Comparison of ENCODE assay signal across 12 cellular contexts in the genomic region with DNA sequence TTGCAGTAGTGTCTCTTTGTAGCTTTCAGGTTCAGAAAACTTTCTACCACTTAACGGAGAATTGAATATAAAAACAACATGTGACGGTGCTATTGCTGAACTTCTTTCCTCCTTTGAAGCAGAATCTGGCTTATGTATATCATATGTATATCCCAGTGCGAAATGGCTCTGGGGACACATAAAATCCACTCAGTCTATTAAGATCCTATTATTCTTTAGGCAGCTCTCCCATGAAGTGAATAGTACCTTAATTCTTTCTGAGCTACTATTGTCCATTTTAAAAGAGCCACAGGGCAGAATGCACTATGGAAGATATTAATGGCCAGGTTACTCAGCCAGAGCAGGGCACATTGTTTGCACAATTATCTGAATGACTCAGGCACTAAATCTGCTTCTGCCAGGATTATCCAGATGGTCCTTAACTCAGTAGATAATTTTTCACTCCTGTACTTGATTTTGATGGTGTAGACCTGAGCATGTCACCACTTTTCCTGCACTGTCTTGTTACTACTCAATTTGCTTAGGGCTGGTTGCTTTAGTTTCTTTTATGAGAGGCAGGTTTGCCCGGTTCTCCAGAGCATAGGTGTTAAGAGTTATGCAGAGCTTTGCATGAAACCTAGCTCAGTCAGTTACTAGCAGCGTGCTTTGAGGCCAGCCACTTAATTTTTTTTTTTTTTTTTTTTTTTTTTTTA. TPM values are rescaled to one million over a fixed set of nuclear protein-coding genes. Genes with fewer than 3 reads are reported as not detected.
DNase-seq lines count a peak whose midpoint lies in the region; ATAC-seq and TF ChIP-seq lines count a peak whose summit lies in the region.
"Had no signal": no experiment of that assay in that cellular context is flagged by ENCODE, and none has a peak within 500 bp of the region (broad histone marks: within the 10 kb centered on the region; RNA-seq: fewer than 3 reads in every experiment).

No MANE protein-coding gene starts in this region.

- peak overlapping the region in 1 of 2 experiments; percentile 91; a peak in 2 of 4 replicates for H3K27ac ChIP-seq in SK-N-SH (ENCODE audit: low read depth in 2 of 2, low read length in 1 of 2)

- POLR2A ChIA-PET in SK-N-SH (lab: Yijun Ruan, JAX): interaction anchor here (1.5 kb wide), 1 partner anchor 36 kb away, joined by 5 read pairs; no protein-coding TSS in a partner anchor

- no peaks in the 10 kb centered on the region for H3K36me3 Mint-ChIP-seq in mesothelial cell of epicardium

- no peak overlapping the region; a peak in 1 of 4 replicates for H3K4me3 ChIP-seq in SK-N-SH (ENCODE audit: low read depth in 2 of 2, low read length in 1 of 2)
- H3K4me3 ChIP-seq: MG63 had no signal

- H3K4me1 Mint-ChIP-seq in mesothelial cell of epicardium: peaks cover 14% of the 10 kb centered on the region

- H3K9me2 ChIP-seq in SK-N-SH: no peaks in the 10 kb centered on the region

- DNase-seq in H4 (ENCODE audit: low spot score) (peak; percentile 13), NCI-H2171 treated with DMSO at 0.1 percent for 48 hours (lab: John Stamatoyannopoulos, UW) (peak; percentile 98), SK-N-SH (peak; percentile 58), mesothelial cell of epicardium (ENCODE audit: low spot score in 2 of 2, unreplicated experiment in 2 of 2) (no peak), GDM1 (lab: John Stamatoyannopoulos, UW) (no peak), iPS-NIHi11 (ENCODE audit: low spot score) (no peak), GM19240 (ENCODE audit: insufficient read length, low spot score) (no peak)
- DNase-seq: aorta, MG63, T-helper 1 cell had no signal

- no peaks in the 10 kb centered on the region for H3K9me3 ChIP-seq in SK-N-SH
- H3K9me3 ChIP-seq: MG63 had no signal

- peaks cover 0 to 6% of the 10 kb centered on the region in 2 experiments; a peak in 2 of 4 replicates for H3K4me1 ChIP-seq in SK-N-SH (ENCODE audit: control insufficient read depth in 1 of 2, insufficient read depth in 2 of 2, low read depth in 1 of 2, low read length in 1 of 2)

- ATAC-seq in GM18907 (IDR thresholded peaks at IDR 0.05; ENCODE audit: unreplicated experiment): no peak

- WGBS in SK-N-SH (ENCODE audit: low lambda C conversion rate): 16% methylated on average over 5 of the region's 5 CpGs

- no peaks in the 10 kb centered on the region for H3K9me3 Mint-ChIP-seq in mesothelial cell of epicardium
- H3K9me3 Mint-ChIP-seq: activated T-helper 1 cell treated with anti-CD3 and anti-CD28 coated beads, Interleukin-12 subunit alpha, Interleukin-12 subunit beta, Interleukin-2, Interleukin-4 antibody, amounts not matched to agents 30 ng/mL and 10 ng/mL and 1 ng/mL, durations not matched to agents 14 hours and 24 hours and 36 hours had no signal

- H3F3A ChIP-seq in SK-N-SH (replicated peaks; ENCODE audit: insufficient read depth): no peaks in the 10 kb centered on the region

- TF ChIP-seq EP300 in SK-N-SH (IDR thresholded peaks at IDR 0.05; ENCODE audit: borderline replicate concordance in 1 of 2, low read depth in 1 of 2, low read length in 1 of 2): peak in 1 of 2 experiments; percentile 82; a peak in 2 of 4 replicates

- peak overlapping the region; percentile 21 for H3K27ac Mint-ChIP-seq in mesothelial cell of epicardium
- H3K27ac Mint-ChIP-seq: activated T-helper 1 cell treated with anti-CD3 and anti-CD28 coated beads, Interleukin-12 subunit alpha, Interleukin-12 subunit beta, Interleukin-2, Interleukin-4 antibody, amounts not matched to agents 30 ng/mL and 10 ng/mL and 1 ng/mL, durations not matched to agents 14 hours and 24 hours and 36 hours had no signal

- no peak overlapping the region for H3K4me3 Mint-ChIP-seq in mesothelial cell of epicardium
- H3K4me3 Mint-ChIP-seq: activated T-helper 1 cell treated with anti-CD3 and anti-CD28 coated beads, Interleukin-12 subunit alpha, Interleukin-12 subunit beta, Interleukin-2, Interleukin-4 antibody, amounts not matched to agents 30 ng/mL and 10 ng/mL and 1 ng/mL, durations not matched to agents 14 hours and 24 hours and 36 hours had no signal

- peak; percentile 7; the same call in 1 of the 2 replicates for TF ChIP-seq RAD21 in SK-N-SH (IDR thresholded peaks at IDR 0.05; ENCODE audit: low read length)

- H2AFZ ChIP-seq in SK-N-SH (ENCODE audit: low read depth): no peak overlapping the region

- H3K9ac ChIP-seq in SK-N-SH: no peak overlapping the region

- H3K27me3 Mint-ChIP-seq in mesothelial cell of epicardium (ENCODE audit: low read depth): peaks cover 38% of the 10 kb centered on the region

- CTCF ChIA-PET in SK-N-SH (lab: Yijun Ruan, JAX): no interaction called here

- no peaks in the 10 kb centered on the region for H4K20me1 ChIP-seq in SK-N-SH (ENCODE audit: insufficient read depth)

- H3K79me2 ChIP-seq in SK-N-SH (ENCODE audit: insufficient read depth): no peaks in the 10 kb centered on the region

- no peak overlapping the region for H3K4me2 ChIP-seq in SK-N-SH

- H3K36me3 ChIP-seq in SK-N-SH (replicated peaks in 1 of 2; ENCODE audit: control insufficient read depth in 1 of 2, insufficient read depth in 2 of 2, low read length in 1 of 2): no peaks in the 10 kb centered on the region
- H3K36me3 ChIP-seq: MG63 had no signal

- TF ChIP-seq CTCF in SK-N-SH (IDR thresholded peaks at IDR 0.05): no peak
- TF ChIP-seq CTCF in mesothelial cell of epicardium (IDR thresholded peaks at IDR 0.05; ENCODE audit: unreplicated experiment): no peak

- no peaks in the 10 kb centered on the region; the same call in 1 of the 2 replicates for H3K27me3 ChIP-seq in SK-N-SH (ENCODE audit: insufficient read depth)

TF ChIP-seq in SK-N-SH, 30 proteins besides CTCF, POLR2A, EP300 and RAD21:
- TF ChIP-seq MXI1 (IDR thresholded peaks at IDR 0.05; ENCODE audit: low read depth, low read length): no peak
- peak; percentile 77 for TF ChIP-seq RCOR1 (IDR thresholded peaks at IDR 0.05; ENCODE audit: low read length)
- no peak for TF ChIP-seq SIN3A (IDR thresholded peaks at IDR 0.05; ENCODE audit: borderline replicate concordance, low read depth, low read length)
- TF ChIP-seq FOXJ3 (CRISPR knock-in tag; IDR thresholded peaks at IDR 0.05): peak; percentile 67; the same call in 1 of the 2 replicates
- TF ChIP-seq GATA2 (CRISPR knock-in tag; IDR thresholded peaks at IDR 0.05): peak; percentile 75

RNA-seq across cellular contexts. Expression of a gene that starts 5.5 kb away (rescaled TPM):
- total RNA-seq in H4 (2014; rRNA removed; shearing (Covaris generic)): 3.7 and 4.4 TPM in 2 replicates
- 0.13 and 0.96 TPM in 2 replicates for polyA plus RNA-seq in SK-N-SH (2012; rRNA removed)
- 0.99 and 1.4 TPM in 2 replicates for polyA plus RNA-seq in SK-N-SH (2012; cell fraction: cytosol; rRNA removed)
- polyA plus RNA-seq in SK-N-SH (2012; cell fraction: nucleus; rRNA removed): 0.12 and 0.31 TPM in 2 replicates
- total RNA-seq in mesothelial cell of epicardium: 17.8 to 22.4 TPM (median 20.7 TPM) in 3 replicates
- total RNA-seq: activated T-helper 1 cell treated with anti-CD3 and anti-CD28 coated beads, Interleukin-12 subunit alpha, Interleukin-12 subunit beta, Interleukin-2, Interleukin-4 antibody, amounts not matched to agents 30 ng/mL and 10 ng/mL and 1 ng/mL, durations not matched to agents 14 hours and 24 hours and 36 hours had no signal

Comparison
In these comparisons a context has a peak if more than half of its experiments do, and no peak if none do; other contexts are left out.
1. DNase-seq: peak in H4 (single experiment), NCI-H2171 treated with DMSO at 0.1 percent for 48 hours (single experiment) and SK-N-SH (single experiment); none in mesothelial cell of epicardium (0 of 2), GDM1 (single experiment), iPS-NIHi11 (single experiment) and GM19240 (single experiment).